ENCODE assay signal across 9 cellular contexts in the genomic region with DNA sequence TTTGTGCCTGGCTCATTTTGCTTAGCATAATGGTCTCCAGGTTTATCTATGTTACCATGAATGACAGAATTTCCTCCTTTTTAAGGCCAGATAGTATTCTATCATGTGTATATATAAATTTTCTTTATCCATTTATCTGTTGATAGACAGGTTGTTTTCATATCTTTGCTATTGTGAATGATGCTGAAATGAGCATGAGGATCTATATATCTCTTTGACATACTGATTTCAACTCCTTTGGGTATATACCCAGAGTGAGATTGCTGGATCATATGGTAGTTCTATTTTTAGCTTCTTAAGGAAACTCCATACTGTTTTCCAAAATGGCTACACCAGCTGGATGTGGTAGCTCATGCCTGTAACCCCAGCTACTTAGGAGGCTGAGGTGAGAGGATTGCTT.
"Had no signal": no experiment of that assay in that cellular context is flagged by ENCODE, and none has a peak within 500 bp of the region (broad histone marks: within the 10 kb centered on the region; RNA-seq: fewer than 3 reads in every experiment).

No MANE protein-coding gene starts in this region.

- H3K4me2 ChIP-seq: GM23338, KMS-11 had no signal

- DNase-seq: H9, HCEC 1CT, KBM-7 had no signal

- FAIRE-seq: H1, H54, HepG2 had no signal

- H3K27ac ChIP-seq: HL-60, KMS-11 had no signal

- H2AFZ ChIP-seq: GM23338 had no signal

- H3K4me3 ChIP-seq: GM23338 had no signal

- ATAC-seq: GM23338, HepG2 had no signal

- H3K9ac ChIP-seq: KMS-11 had no signal
